8 cellular contexts compared by ENCODE assay signal in genomic region chr6:6556738-6557503, GRCh38. TPM values are rescaled to one million over a fixed set of nuclear protein-coding genes. Genes with fewer than 3 reads are reported as not detected.
DNase-seq lines count a peak whose midpoint lies in the region; ATAC-seq and TF ChIP-seq lines count a peak whose summit lies in the region.

No MANE protein-coding gene starts in this region.

- peak; percentile 49 for ATAC-seq in GM18907 (IDR thresholded peaks at IDR 0.05; ENCODE audit: unreplicated experiment)

- peaks cover 44% of the 10 kb centered on the region for H3K27me3 ChIP-seq in BE2C

- TF ChIP-seq CTCF in BE2C (IDR thresholded peaks at IDR 0.05; ENCODE audit: low read depth, low read length) (peak; percentile 97), VCaP (conservative IDR thresholded peaks at IDR 0.05) (peak; percentile 76)

- H3K4me1 ChIP-seq in BE2C, result no peaks in the 10 kb centered on the region

- H3K27ac ChIP-seq in VCaP, result no peak overlapping the region

- H3K9me3 ChIP-seq in BE2C, result no peaks in the 10 kb centered on the region

- H3K4me3 ChIP-seq in BE2C (ENCODE audit: low read depth, low read length), result no peak overlapping the region

- peak; percentile 57 for DNase-seq in BE2C
- peak; percentile 11 for DNase-seq in NCI-H146 (lab: John Stamatoyannopoulos, UW)
- peak; percentile 5 for DNase-seq in effector CD8-positive, alpha-beta T cell (lab: John Stamatoyannopoulos, UW)
- DNase-seq in myocyte (ENCODE audit: low read depth), result peak; percentile 33
- no peak for DNase-seq in superior temporal gyrus (ENCODE audit: extremely low spot score)
- no peak for DNase-seq in midbrain (lab: John Stamatoyannopoulos, UW)

- H3K36me3 ChIP-seq in BE2C, result no peaks in the 10 kb centered on the region

RNA-seq across cellular contexts. Expression of gene LY86, which starts 31.6 kb away (rescaled TPM):
- not detected for polyA plus RNA-seq in BE2C (2012; ENCODE audit: insufficient read depth, insufficient read length, low read depth)
- total RNA-seq in myocyte, result not detected in 2 replicates
- polyA plus RNA-seq in myocyte (2012), result not detected

Comparison
In these comparisons a context has a peak if more than half of its experiments do, and no peak if none do; other contexts are left out.
1. DNase-seq: peak in BE2C (single experiment), NCI-H146 (single experiment), effector CD8-positive, alpha-beta T cell (single experiment) and myocyte (single experiment); none in superior temporal gyrus (single experiment) and midbrain (single experiment).